Comparison of ENCODE assay signal across 2 cellular contexts in the genomic region with DNA sequence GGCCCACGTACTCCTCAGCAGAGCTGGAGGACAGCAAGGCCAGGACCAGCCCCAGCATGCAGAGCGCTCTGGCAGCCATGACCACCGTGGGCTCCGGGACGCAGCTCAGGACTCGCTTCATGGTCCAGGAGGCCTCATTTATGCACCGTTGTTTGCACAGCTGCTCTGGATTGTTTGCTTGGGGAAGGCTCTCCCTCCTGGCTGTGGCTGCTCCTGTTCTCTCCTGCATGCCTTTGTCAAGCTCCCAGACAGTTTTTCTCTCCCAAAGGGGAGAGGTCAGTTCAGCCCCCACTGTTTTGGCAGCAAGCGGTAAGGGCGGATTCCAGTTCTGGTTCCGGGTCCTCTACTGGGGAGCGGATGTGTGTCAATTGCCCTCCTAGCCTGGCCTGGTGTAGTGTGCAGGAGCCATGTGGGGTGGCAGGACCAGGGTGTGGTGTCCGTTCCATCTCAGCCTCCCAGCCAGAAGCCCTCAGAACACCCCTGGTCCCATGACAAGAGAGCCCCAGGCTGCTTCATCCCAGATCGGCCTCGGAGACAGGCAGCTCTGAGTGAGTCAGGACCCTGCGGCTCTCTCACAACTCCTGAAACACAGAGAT.
TF ChIP-seq lines count a peak whose summit lies in the region.

A gene with protein sequence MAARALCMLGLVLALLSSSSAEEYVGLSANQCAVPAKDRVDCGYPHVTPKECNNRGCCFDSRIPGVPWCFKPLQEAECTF (minus strand): TSS at position 114 of the 596 bp plus-strand sequence. CDS start 35 bp downstream, at position 79.

TF ChIP-seq in IMR-90, 13 proteins besides CTCF, POLR2A, EP300 and RAD21:
- no peak for TF ChIP-seq MXI1 (IDR thresholded peaks at IDR 0.05; ENCODE audit: borderline replicate concordance, low read depth, low read length)

TF ChIP-seq in endothelial cell of umbilical vein, 7 proteins besides CTCF, POLR2A, EP300 and RAD21:
- TF ChIP-seq POLR2AphosphoS5 (IDR thresholded peaks at IDR 0.05; ENCODE audit: insufficient read depth, low read depth, low read length) (no peak), MYC (IDR thresholded peaks at IDR 0.05; ENCODE audit: low read depth, low read length) (no peak), GATA2 (IDR thresholded peaks at IDR 0.05; ENCODE audit: insufficient read depth, insufficient read length, low read depth, low read length) (no peak), FOS (IDR thresholded peaks at IDR 0.05; ENCODE audit: borderline replicate concordance, insufficient read depth, low read length) (no peak), EZH2 (IDR thresholded peaks at IDR 0.05; ENCODE audit: borderline replicate concordance, low read depth, low read length, severe bottlenecking) (no peak), JUN (IDR thresholded peaks at IDR 0.05; ENCODE audit: borderline replicate concordance, insufficient read depth, insufficient read length, low read depth) (no peak)
- TF ChIP-seq, protein P1, sequence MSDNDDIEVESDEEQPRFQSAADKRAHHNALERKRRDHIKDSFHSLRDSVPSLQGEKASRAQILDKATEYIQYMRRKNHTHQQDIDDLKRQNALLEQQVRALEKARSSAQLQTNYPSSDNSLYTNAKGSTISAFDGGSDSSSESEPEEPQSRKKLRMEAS (IDR thresholded peaks at IDR 0.05; ENCODE audit: insufficient read depth, insufficient read length): no peak
